Comparison of ENCODE assay signal across 18 cellular contexts in the genomic region with DNA sequence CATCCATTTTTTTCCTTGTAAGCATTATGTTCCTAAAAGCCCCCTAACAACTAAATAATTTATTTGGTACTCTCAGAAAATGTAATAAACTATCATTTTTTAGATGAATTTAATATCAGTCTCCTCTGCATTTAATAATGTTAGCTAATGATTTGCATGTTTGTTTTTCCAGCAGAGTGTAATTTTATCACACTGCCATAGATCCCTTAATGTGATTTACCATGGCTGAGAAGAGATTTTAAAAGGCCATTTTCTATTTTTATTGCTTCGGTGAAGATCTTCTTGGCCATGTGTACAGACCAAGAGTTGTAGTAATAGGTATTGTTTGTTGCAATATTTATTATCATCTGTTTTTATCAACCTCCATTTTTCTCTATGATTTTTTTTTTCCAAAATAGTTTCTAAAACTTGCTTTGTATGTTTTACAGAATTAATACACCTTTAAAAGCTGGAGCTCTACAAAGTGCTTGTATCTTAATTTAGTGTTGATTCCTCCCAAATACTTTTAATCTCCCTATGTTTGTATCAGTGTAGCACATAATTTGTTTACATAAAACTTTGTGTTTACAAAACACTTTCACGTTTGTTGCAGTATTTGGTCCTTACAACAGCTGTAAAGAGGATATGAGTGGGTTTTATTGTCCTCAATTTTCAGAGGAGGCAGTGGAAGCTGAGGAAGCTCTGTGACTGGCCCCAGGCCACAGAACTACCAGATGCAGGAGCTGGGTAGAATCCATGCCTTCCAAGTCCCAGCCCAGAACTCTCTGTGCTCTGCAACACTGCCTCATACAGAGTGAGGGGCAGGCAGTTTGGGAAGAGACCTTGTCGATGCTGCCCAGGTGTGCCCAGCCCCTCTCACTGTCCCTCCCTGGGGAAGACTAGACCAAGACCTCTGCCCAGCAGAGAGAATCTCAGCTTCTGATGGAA. TPM values are rescaled to one million over a fixed set of nuclear protein-coding genes. Genes with fewer than 3 reads are reported as not detected.
DNase-seq lines count a peak whose midpoint lies in the region; ATAC-seq and TF ChIP-seq lines count a peak whose summit lies in the region.
"Had no signal": no experiment of that assay in that cellular context is flagged by ENCODE, and none has a peak within 500 bp of the region (broad histone marks: within the 10 kb centered on the region; RNA-seq: fewer than 3 reads in every experiment).

No MANE protein-coding gene starts in this region.

- H3K27ac ChIP-seq in C4-2B (peak overlapping the region; percentile 8; the same call in 1 of the 2 replicates), hepatocyte (no peak overlapping the region), prostate gland (peak overlapping the region; percentile 20 to 24)
- H3K27ac ChIP-seq: parathyroid adenoma had no signal

- no peak overlapping the region for H2AFZ ChIP-seq in hepatocyte
- H2AFZ ChIP-seq: parathyroid adenoma had no signal

- H3K36me3 ChIP-seq in hepatocyte (replicated peaks; ENCODE audit: insufficient read depth, low read depth) (no peaks in the 10 kb centered on the region), prostate gland (peaks cover 2 to 6% of the 10 kb centered on the region in 2 donors)

- DNase-seq in hepatocyte (ENCODE audit: low spot score) (peak; percentile 22), prostate gland (ENCODE audit: low spot score) (no peak), NOMO-1 treated with DMSO at 0.1 percent for 48 hours (lab: John Stamatoyannopoulos, UW; ENCODE audit: unreplicated experiment) (no peak), NCI-H2196 treated with DMSO at 0.1 percent for 48 hours (lab: John Stamatoyannopoulos, UW; ENCODE audit: unreplicated experiment) (no peak), GM20000 (ENCODE audit: low spot score) (no peak)
- DNase-seq in activated CD4-positive, alpha-beta T cell treated with anti-CD3 and anti-CD28 coated beads, Interleukin-2, amount 50 U/mL, for 4 hours, result no peak
- DNase-seq: activated CD8-positive, alpha-beta memory T cell treated with anti-CD3 and anti-CD28 coated beads for 24 hours; CD4-positive, alpha-beta memory T cell; central memory CD4-positive, alpha-beta T cell; DMS53; effector memory CD8-positive, alpha-beta T cell; H9; Kasumi-1; NCI-H1417 treated with DMSO at 0.1 percent for 48 hours had no signal

- H3K4me2 ChIP-seq in hepatocyte, result no peak overlapping the region

- no peaks in the 10 kb centered on the region for H4K20me1 ChIP-seq in hepatocyte (ENCODE audit: insufficient read depth, poor library complexity, severe bottlenecking)

- H3K4me3 ChIP-seq in hepatocyte (no peak overlapping the region), prostate gland (no peak overlapping the region)

- ATAC-seq in SK-N-SH treated with all-trans-retinoic acid at 6 μM for 48 hours, result no peak; the same call in 2 of the 3 replicates
- ATAC-seq: effector memory CD8-positive, alpha-beta T cell; stimulated activated memory B cell treated with anti-CD40 and anti-IgM and Interleukin-4, amounts not matched to agents 10 μg/mL and 1 μg/mL and 100 μg/mL, for 72 hours had no signal

- H3K4me1 ChIP-seq in hepatocyte (ENCODE audit: insufficient read depth) (no peaks in the 10 kb centered on the region), prostate gland (replicated peaks) (no peaks in the 10 kb centered on the region)
- H3K4me1 ChIP-seq: parathyroid adenoma had no signal

- H3K79me2 ChIP-seq in hepatocyte, result no peaks in the 10 kb centered on the region
- H3K79me2 ChIP-seq: parathyroid adenoma had no signal

- no peaks in the 10 kb centered on the region for H3K9me2 ChIP-seq in hepatocyte (replicated peaks; ENCODE audit: insufficient read depth)

- intact Hi-C loops in prostate gland (cut with DNase I), result no loop called here

- TF ChIP-seq POLR2A in prostate gland (IDR thresholded peaks at IDR 0.05), result no peak

- TF ChIP-seq CTCF in C4-2B (conservative IDR thresholded peaks at IDR 0.05), result no peak
- no peak for TF ChIP-seq CTCF in hepatocyte (IDR thresholded peaks at IDR 0.05; ENCODE audit: poor library complexity)
- no peak for TF ChIP-seq CTCF in prostate gland (IDR thresholded peaks at IDR 0.05)
- TF ChIP-seq CTCF in GM20000 (IDR thresholded peaks at IDR 0.05; ENCODE audit: extremely low read depth, missing control alignments), result no peak

- H3K27me3 ChIP-seq in hepatocyte, result no peaks in the 10 kb centered on the region
- no peaks in the 10 kb centered on the region for H3K27me3 ChIP-seq in prostate gland (replicated peaks; ENCODE audit: insufficient read depth)

- WGBS in hepatocyte (ENCODE audit: low lambda C conversion rate, missing lambda C conversion rate), result 55% methylated on average over 3 of the region's 3 CpGs
- WGBS in prostate gland, result 39% methylated on average over 3 of the region's 3 CpGs

- H3K9me3 ChIP-seq in hepatocyte (ENCODE audit: low read depth), result no peaks in the 10 kb centered on the region
- H3K9me3 ChIP-seq in prostate gland, result no peaks in the 10 kb centered on the region

TF ChIP-seq in SK-N-SH treated with all-trans-retinoic acid at 6 μM for 48 hours, 23 proteins besides CTCF, POLR2A, EP300 and RAD21:
- TF ChIP-seq SNAI2 (CRISPR knock-in tag; IDR thresholded peaks at IDR 0.05) (no peak), TCF4 (CRISPR knock-in tag; IDR thresholded peaks at IDR 0.05; ENCODE audit: borderline replicate concordance) (peak; percentile 43; the same call in 1 of the 2 replicates)

RNA-seq across cellular contexts. Expression of a gene that starts 58.1 kb away (rescaled TPM):
- total RNA-seq in hepatocyte (127 and 140 TPM in 2 replicates), prostate gland (100 to 1,000 TPM; 117 to 118 TPM)
- polyA plus RNA-seq in hepatocyte, result 110 and 113 TPM in 2 replicates
